In the genomic region with DNA sequence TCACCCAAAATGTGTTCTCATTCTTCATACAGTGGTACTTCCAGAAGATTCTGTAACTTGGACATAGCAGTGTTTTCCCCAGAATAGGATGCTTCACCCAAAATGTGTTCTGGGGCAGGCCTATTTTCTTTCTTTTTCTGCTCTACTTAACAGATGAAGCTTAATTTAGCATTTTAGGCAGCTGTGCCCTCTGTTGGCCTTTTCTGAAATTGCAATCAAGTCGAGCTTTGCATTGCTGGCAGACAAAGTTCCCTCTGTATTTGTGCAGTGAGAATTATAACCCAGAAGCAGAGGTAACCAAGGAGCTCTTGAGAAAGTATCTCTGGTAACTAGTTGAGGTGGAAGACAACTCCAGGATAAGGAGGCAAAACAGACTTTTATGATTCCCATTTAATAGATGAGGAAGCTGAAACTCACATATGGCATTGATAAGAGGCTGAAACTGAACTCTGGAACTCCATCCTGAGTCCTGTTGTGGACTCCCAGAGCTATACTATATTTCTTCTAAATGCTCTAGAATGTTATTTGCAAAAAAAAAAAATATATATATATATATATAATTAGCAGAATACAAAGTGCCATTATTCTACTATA, we compare ENCODE assay signal across 9 cellular contexts. TPM values are rescaled to one million over a fixed set of nuclear protein-coding genes. Genes with fewer than 3 reads are reported as not detected.
A peak's percentile ranks its signal among the peaks of the same experiment; 100 is the strongest.
DNase-seq lines count a peak whose midpoint lies in the region; ATAC-seq and TF ChIP-seq lines count a peak whose summit lies in the region.
"Had no signal": no experiment of that assay in that cellular context is flagged by ENCODE, and none has a peak within 500 bp of the region (broad histone marks: within the 10 kb centered on the region; RNA-seq: fewer than 3 reads in every experiment).

No MANE protein-coding gene starts in this region.

- H2AFZ ChIP-seq in Karpas-422 (ENCODE audit: low read length) (no peak overlapping the region), mesenchymal stem cell (ENCODE audit: low read depth, low read length) (no peak overlapping the region)

- no peak overlapping the region for H3K4ac ChIP-seq in mesenchymal stem cell (ENCODE audit: low read depth in 1 of 2, low read length in 2 of 2)

- H3K4me1 ChIP-seq in Karpas-422 (ENCODE audit: low read length) = no peaks in the 10 kb centered on the region
- H3K4me1 ChIP-seq in SJCRH30 = peaks cover 4% of the 10 kb centered on the region; the same call in 1 of the 2 replicates
- H3K4me1 ChIP-seq in mesenchymal stem cell (ENCODE audit: control insufficient read depth, insufficient read depth, low read depth, low read length) = peaks cover 1% of the 10 kb centered on the region
- no peaks in the 10 kb centered on the region for H3K4me1 ChIP-seq in vagina

- H3K23ac ChIP-seq in mesenchymal stem cell (ENCODE audit: low read length in 2 of 2) = no peak overlapping the region

- no peak overlapping the region for H3K9ac ChIP-seq in Karpas-422 (ENCODE audit: low read length)
- no peak overlapping the region for H3K9ac ChIP-seq in mesenchymal stem cell (ENCODE audit: low read length)

- H3K9me2 ChIP-seq in Karpas-422 (replicated peaks; ENCODE audit: insufficient read depth, low read length) = no peaks in the 10 kb centered on the region

- H3K4me3 ChIP-seq in GM12875 (ENCODE audit: low read depth, low read length) = no peak overlapping the region
- H3K4me3 ChIP-seq in Karpas-422 (ENCODE audit: low read length) = no peak overlapping the region
- H3K4me3 ChIP-seq in SJCRH30 = no peak overlapping the region
- H3K4me3 ChIP-seq in choroid plexus epithelial cell (ENCODE audit: low read depth, low read length) = no peak overlapping the region
- H3K4me3 ChIP-seq in mesenchymal stem cell (ENCODE audit: insufficient read depth in 1 of 2, low read depth in 1 of 2, low read length in 2 of 2) = no peak overlapping the region
- no peak overlapping the region for H3K4me3 ChIP-seq in vagina

- H4K20me1 ChIP-seq in Karpas-422 (ENCODE audit: insufficient read depth, low read depth, low read length) = no peaks in the 10 kb centered on the region

- H3K27me3 ChIP-seq in Karpas-422 (ENCODE audit: low read length) = no peaks in the 10 kb centered on the region
- no peaks in the 10 kb centered on the region for H3K27me3 ChIP-seq in SJCRH30
- no peaks in the 10 kb centered on the region for H3K27me3 ChIP-seq in mesenchymal stem cell (ENCODE audit: control insufficient read depth in 1 of 2, insufficient read depth in 1 of 2, low read length in 2 of 2)
- H3K27me3 ChIP-seq in vagina = no peaks in the 10 kb centered on the region

- no peak overlapping the region for H2BK12ac ChIP-seq in mesenchymal stem cell (ENCODE audit: low read length in 2 of 2)

- H3K14ac ChIP-seq in mesenchymal stem cell (ENCODE audit: low read length in 2 of 2) = no peak overlapping the region

- no peak overlapping the region for H2BK120ac ChIP-seq in mesenchymal stem cell (ENCODE audit: low read depth, low read length)

- no peak overlapping the region for H2BK15ac ChIP-seq in mesenchymal stem cell (ENCODE audit: low read depth, poor library complexity, severe bottlenecking)

- 0% methylated on average over 1 of the region's 1 CpG for WGBS in mesenchymal stem cell

- TF ChIP-seq POLR2A in vagina (IDR thresholded peaks at IDR 0.05) = no peak

- H4K91ac ChIP-seq in mesenchymal stem cell (ENCODE audit: low read length) = no peak overlapping the region

- TF ChIP-seq CTCF in GM12875 (IDR thresholded peaks at IDR 0.05; ENCODE audit: borderline replicate concordance, insufficient read depth, low read depth, low read length) (peak; percentile 67), choroid plexus epithelial cell (conservative IDR thresholded peaks at IDR 0.05; ENCODE audit: low read depth, low read length) (peak; percentile 81), vagina (IDR thresholded peaks at IDR 0.05) (peak in 2 of 3 experiments; percentile 24 to 45)

- ATAC-seq in GM19452 (IDR thresholded peaks at IDR 0.05; ENCODE audit: unreplicated experiment) = no peak
- ATAC-seq: naive thymus-derived CD8-positive, alpha-beta T cell had no signal

- no peak overlapping the region for H3K18ac ChIP-seq in mesenchymal stem cell (ENCODE audit: low read depth in 1 of 2, low read length in 2 of 2)

- H2BK5ac ChIP-seq in mesenchymal stem cell (ENCODE audit: low read depth, low read length, poor library complexity, severe bottlenecking) = no peak overlapping the region

- H3K27ac ChIP-seq in Karpas-422 (ENCODE audit: low read length) (no peak overlapping the region), SJCRH30 (no peak overlapping the region), mesenchymal stem cell (ENCODE audit: low read length, poor library complexity, severe bottlenecking) (no peak overlapping the region), vagina (no peak overlapping the region)

- no peaks in the 10 kb centered on the region for H3K9me3 ChIP-seq in Karpas-422 (ENCODE audit: low read length)
- H3K9me3 ChIP-seq in SJCRH30 (replicated peaks) = no peaks in the 10 kb centered on the region
- H3K9me3 ChIP-seq in mesenchymal stem cell (ENCODE audit: control insufficient read depth, low read length) = no peaks in the 10 kb centered on the region
- H3K9me3 ChIP-seq in vagina = no peaks in the 10 kb centered on the region

- H3K4me2 ChIP-seq in Karpas-422 (ENCODE audit: low read depth, low read length, poor library complexity, severe bottlenecking) (no peak overlapping the region), mesenchymal stem cell (ENCODE audit: low read length, poor library complexity, severe bottlenecking) (no peak overlapping the region)

- H3K79me1 ChIP-seq in mesenchymal stem cell (replicated peaks; ENCODE audit: low read length, poor library complexity, severe bottlenecking) = no peaks in the 10 kb centered on the region

- no peak overlapping the region for H2AK5ac ChIP-seq in mesenchymal stem cell (ENCODE audit: low read length, severe bottlenecking)

- H3K79me2 ChIP-seq in Karpas-422 (ENCODE audit: low read length) = no peaks in the 10 kb centered on the region

- intact Hi-C loops in vagina (cut with DNase I) = no loop called here

- DNase-seq in AML-193 (lab: John Stamatoyannopoulos, UW) (peak; percentile 14 to 16), Karpas-422 (peak; percentile 84), SJCRH30 (peak; percentile 40 to 77), choroid plexus epithelial cell (ENCODE audit: low read depth) (peak; percentile 77), mesenchymal stem cell (peak; percentile 47), vagina (ENCODE audit: extremely low spot score in 2 of 2) (no peak)

- no peaks in the 10 kb centered on the region for H3K36me3 ChIP-seq in Karpas-422 (ENCODE audit: insufficient read depth, low read length)
- H3K36me3 ChIP-seq in SJCRH30 = no peaks in the 10 kb centered on the region
- peaks cover 0 to 5% of the 10 kb centered on the region in 2 experiments for H3K36me3 ChIP-seq in mesenchymal stem cell (ENCODE audit: control insufficient read depth in 1 of 2, insufficient read depth in 2 of 2, low read depth in 1 of 2, low read length in 2 of 2)
- peaks cover 0 to 12% of the 10 kb centered on the region in 2 donors for H3K36me3 ChIP-seq in vagina

- H4K8ac ChIP-seq in mesenchymal stem cell (ENCODE audit: low read length) = no peak overlapping the region

RNA-seq across cellular contexts. Expression of gene L1TD1, which starts 50.3 kb away (rescaled TPM):
- not detected in 2 replicates for total RNA-seq in Karpas-422 (2014; rRNA removed; shearing (Covaris generic); ENCODE audit: low replicate concordance)
- total RNA-seq in SJCRH30 (2014; rRNA removed; shearing (Covaris generic)) = not detected in 2 replicates
- 0.01 TPM for polyA plus RNA-seq in mesenchymal stem cell (2013, experiment 1 of 2)
- 0.01 TPM for polyA plus RNA-seq in mesenchymal stem cell (2013, experiment 2 of 2)
- not detected for total RNA-seq in vagina
- total RNA-seq: naive thymus-derived CD8-positive, alpha-beta T cell had no signal
- polyA plus RNA-seq: naive thymus-derived CD8-positive, alpha-beta T cell had no signal

Comparison
In these comparisons a context has a peak if more than half of its experiments do, and no peak if none do; other contexts are left out.
1. DNase-seq: peak in AML-193 (2 of 2), Karpas-422 (single experiment), SJCRH30 (2 of 2), choroid plexus epithelial cell (single experiment) and mesenchymal stem cell (single experiment); none in vagina (0 of 2).
2. Peak in every context shown above with its lines, with median percentiles within 50 percentile points of each other: CTCF ChIP-seq.